In genomic region chr15:84983711-84984110, GRCh38 we compare ENCODE assay signal across 8 cellular contexts. TPM values are rescaled to one million over a fixed set of nuclear protein-coding genes. Genes with fewer than 3 reads are reported as not detected.
DNase-seq lines count a peak whose midpoint lies in the region; ATAC-seq and TF ChIP-seq lines count a peak whose summit lies in the region.

No MANE protein-coding gene starts in this region.

- CTCF ChIA-PET in CD4-positive, alpha-beta memory T cell (lab: Charles Lee; ENCODE audit: partially characterized antibody): interaction anchor here (1.2 kb wide), 1 partner anchor 60 kb away, joined by 3 read pairs; no protein-coding TSS in a partner anchor

- no peaks in the 10 kb centered on the region for H3K9me3 ChIP-seq in CD4-positive, alpha-beta memory T cell (ENCODE audit: control insufficient read depth in 1 of 2, low read length in 2 of 2)
- no peaks in the 10 kb centered on the region for H3K9me3 ChIP-seq in effector memory CD4-positive, alpha-beta T cell (ENCODE audit: control insufficient read depth, low read length)

- H3K9me3 Mint-ChIP-seq in CD4-positive, alpha-beta memory T cell: peaks cover 0 to 1% (median 0%) of the 10 kb centered on the region in 8 donors

- peaks cover 40 to 73% (median 57%) of the 10 kb centered on the region in 4 donors for H3K4me1 Mint-ChIP-seq in CD4-positive, alpha-beta memory T cell

- H3K36me3 ChIP-seq in CD4-positive, alpha-beta memory T cell (ENCODE audit: insufficient read depth, low read length): no peaks in the 10 kb centered on the region
- no peaks in the 10 kb centered on the region for H3K36me3 ChIP-seq in effector memory CD4-positive, alpha-beta T cell (ENCODE audit: control insufficient read depth, insufficient read depth, low read length)

- peaks cover 0 to 12% of the 10 kb centered on the region in 2 donors for H3K36me3 Mint-ChIP-seq in CD4-positive, alpha-beta memory T cell

- DNase-seq in CD4-positive, alpha-beta memory T cell: no peak
- DNase-seq in NB4 (ENCODE audit: low read depth) (no peak), pons (ENCODE audit: low spot score) (peak; percentile 66), SKM-1 (lab: John Stamatoyannopoulos, UW; ENCODE audit: unreplicated experiment) (no peak), T-helper 9 cell (no peak), occipital lobe (lab: John Stamatoyannopoulos, UW) (no peak)
- DNase-seq in effector memory CD4-positive, alpha-beta T cell: no peak

- no peaks in the 10 kb centered on the region for H3K27me3 ChIP-seq in CD4-positive, alpha-beta memory T cell (ENCODE audit: insufficient read depth, low read length)
- no peaks in the 10 kb centered on the region for H3K27me3 ChIP-seq in effector memory CD4-positive, alpha-beta T cell (replicated peaks; ENCODE audit: control insufficient read depth, insufficient read depth, low read length, poor library complexity, severe bottlenecking)

- H3K4me1 ChIP-seq in CD4-positive, alpha-beta memory T cell (ENCODE audit: insufficient read depth, low read length): peaks cover 66% of the 10 kb centered on the region
- peaks cover 21% of the 10 kb centered on the region for H3K4me1 ChIP-seq in effector memory CD4-positive, alpha-beta T cell (ENCODE audit: control insufficient read depth, insufficient read depth, low read length, poor library complexity, severe bottlenecking)

- POLR2A ChIA-PET in CD4-positive, alpha-beta memory T cell (lab: Charles Lee; ENCODE audit: partially characterized antibody): interaction anchor here (1.4 to 3.7 kb wide), 2 partner anchors 8 to 19 kb away, joined by 3 to 25 read pairs; no protein-coding TSS in a partner anchor

- no peak for TF ChIP-seq POLR2A in NB4 (IDR thresholded peaks at IDR 0.05; ENCODE audit: extremely low read depth, insufficient read length)

- ATAC-seq in GM18868 (IDR thresholded peaks at IDR 0.05; ENCODE audit: unreplicated experiment): no peak

- peak overlapping the region; percentile 22 to 99 (median 96) for H3K4me3 Mint-ChIP-seq in CD4-positive, alpha-beta memory T cell

- intact Hi-C loops in CD4-positive, alpha-beta memory T cell (cut with micrococcal nuclease): loop anchor here (2.0 kb wide), 1 partner anchor 49 kb away; no protein-coding TSS in a partner anchor

- peak overlapping the region; percentile 19 for H3K27ac ChIP-seq in CD4-positive, alpha-beta memory T cell (ENCODE audit: low read depth, low read length)
- peak overlapping the region; percentile 93 for H3K27ac ChIP-seq in effector memory CD4-positive, alpha-beta T cell (ENCODE audit: insufficient read depth, low read length, poor library complexity, severe bottlenecking)

- TF ChIP-seq CTCF in NB4 (IDR thresholded peaks at IDR 0.05; ENCODE audit: low read depth, low read length): no peak

- peak overlapping the region in 1 of 2 donors; percentile 86 for H3K4me3 ChIP-seq in CD4-positive, alpha-beta memory T cell (ENCODE audit: low read length in 2 of 2)
- H3K4me3 ChIP-seq in NB4 (ENCODE audit: low read depth, low read length): peak overlapping the region; percentile 10
- peak overlapping the region; percentile 85 for H3K4me3 ChIP-seq in effector memory CD4-positive, alpha-beta T cell (ENCODE audit: insufficient read depth, low read depth, low read length, poor library complexity, severe bottlenecking)

- no peaks in the 10 kb centered on the region for H3K27me3 Mint-ChIP-seq in CD4-positive, alpha-beta memory T cell

- peak overlapping the region in 6 of 7 donors; percentile 25 to 99 (median 86) for H3K27ac Mint-ChIP-seq in CD4-positive, alpha-beta memory T cell

RNA-seq across cellular contexts. Expression of gene PDE8A, which starts 2.1 kb away (rescaled TPM):
- total RNA-seq in CD4-positive, alpha-beta memory T cell: 10 to 100 TPM; 39.2 to 41.3 TPM
- polyA plus RNA-seq in CD4-positive, alpha-beta memory T cell: 1 to 10 TPM; 1.9 to 5.6 TPM
- 26.0 TPM for total RNA-seq in occipital lobe
